ENCODE assay signal across 28 cellular contexts in the genomic region with DNA sequence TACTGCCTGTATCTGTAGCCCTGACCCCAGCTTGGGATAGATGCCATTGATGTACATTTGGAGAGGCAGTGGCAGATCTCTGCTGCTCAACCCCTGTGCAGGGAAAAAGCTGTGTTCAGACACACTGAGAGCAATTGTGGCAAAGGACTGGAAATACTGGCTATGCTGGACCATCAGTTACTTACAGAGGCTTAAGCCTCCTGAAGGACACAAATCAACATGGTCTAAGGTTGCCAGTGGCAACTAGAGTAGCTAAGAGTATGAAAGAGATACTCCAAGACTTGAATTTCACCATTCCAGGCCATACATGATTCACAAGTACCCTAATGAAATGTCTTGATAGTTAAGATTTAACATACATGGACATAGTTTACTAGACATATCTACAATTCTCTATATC.
"Had no signal": no experiment of that assay in that cellular context is flagged by ENCODE, and none has a peak within 500 bp of the region (broad histone marks: within the 10 kb centered on the region; RNA-seq: fewer than 3 reads in every experiment).

No MANE protein-coding gene starts in this region.

- H3K36me3 ChIP-seq: ascending aorta, breast epithelium, cardiac muscle cell, colonic mucosa, esophagus muscularis mucosa, gastroesophageal sphincter, heart right ventricle had no signal

- DNase-seq: activated CD4-positive, alpha-beta memory T cell treated with anti-CD3 and anti-CD28 coated beads, Interleukin-2, amount 10 ng/mL, durations not matched to agents 7 days and 5 days; activated CD4-positive, alpha-beta T cell treated with anti-CD3 and anti-CD28 coated beads for 1 hour; activated CD4-positive, alpha-beta T cell treated with anti-CD3 and anti-CD28 coated beads for 4 hours; activated CD4-positive, alpha-beta T cell treated with anti-CD3 and anti-CD28 coated beads, Interleukin-2, amount 10 ng/mL, durations not matched to agents 7 days and 5 days; activated CD4-positive, alpha-beta T cell treated with anti-CD3 and anti-CD28 coated beads, Interleukin-2, amount 50 U/mL, for 4 hours; activated CD8-positive, alpha-beta memory T cell treated with anti-CD3 and anti-CD28 coated beads, Interleukin-2, amount 50 U/mL, for 48 hours; activated gamma-delta T cell; activated naive CD4-positive, alpha-beta T cell; activated naive CD4-positive, alpha-beta T cell treated with anti-CD3 and anti-CD28 coated beads, Interleukin-2, amount 10 ng/mL, durations not matched to agents 7 days and 5 days; activated naive CD8-positive, alpha-beta T cell treated with anti-CD3 and anti-CD28 coated beads, Interleukin-2, amount 10 ng/mL, durations not matched to agents 7 days and 5 days; activated T-cell treated with anti-CD3 and anti-CD28 coated beads for 4 hours; activated T-cell treated with anti-CD3 and anti-CD28 coated beads, Interleukin-2, amount 50 U/mL, for 24 hours; activated T-cell treated with anti-CD3 and anti-CD28 coated beads, Interleukin-2, amount 50 U/mL, for 72 hours; central memory CD4-positive, alpha-beta T cell; cerebellar nuclear complex; colonic mucosa; effector CD8-positive, alpha-beta T cell; endodermal cell; foreskin melanocyte; heart right ventricle; T-helper 2 cell had no signal

- H3K4me1 ChIP-seq: ascending aorta, colonic mucosa, esophagus muscularis mucosa, gastroesophageal sphincter had no signal

- H3K4me3 ChIP-seq: ascending aorta, breast epithelium, cardiac muscle cell, colonic mucosa, esophagus muscularis mucosa, gastroesophageal sphincter, heart right ventricle had no signal

- ATAC-seq: activated naive CD4-positive, alpha-beta T cell treated with anti-CD3 and anti-CD28 coated beads, Interleukin-2, amount 50 U/mL, for 72 hours; activated T-cell treated with anti-CD3 and anti-CD28 coated beads, Interleukin-2, amount 50 U/mL, for 72 hours; gastroesophageal sphincter; heart right ventricle; WTC11 had no signal

- H3K9me3 ChIP-seq: colonic mucosa had no signal

- H3K27ac ChIP-seq: ascending aorta, breast epithelium, cardiac muscle cell, colonic mucosa, esophagus muscularis mucosa, gastroesophageal sphincter, heart right ventricle had no signal

- H3K27me3 ChIP-seq: ascending aorta, breast epithelium, cardiac muscle cell, colonic mucosa, esophagus muscularis mucosa, gastroesophageal sphincter, heart right ventricle had no signal
